Comparison of ENCODE assay signal across 8 cellular contexts in genomic region chr17:7262192-7263070, GRCh38. TPM values are rescaled to one million over a fixed set of nuclear protein-coding genes. Genes with fewer than 3 reads are reported as not detected.
DNase-seq lines count a peak whose midpoint lies in the region; ATAC-seq and TF ChIP-seq lines count a peak whose summit lies in the region.

CLDN7 (minus strand) TSS chr17:7262478; CDS start chr17:7262043, 435 bp downstream.

- H3K27me3 Mint-ChIP-seq in activated naive CD8-positive, alpha-beta T cell treated with anti-CD3 and anti-CD28 coated beads, Interleukin-2, amount 50 U/mL, for 24 hours, result peaks cover 21% of the 10 kb centered on the region

- H3K36me3 ChIP-seq in A673 (ENCODE audit: insufficient read depth, low read length, poor library complexity, severe bottlenecking) (peaks cover 9% of the 10 kb centered on the region), HUES48 (ENCODE audit: control insufficient read depth, insufficient read depth, low read length) (peaks cover 22% of the 10 kb centered on the region), thymus (ENCODE audit: control insufficient read depth, insufficient read depth) (peaks cover 25% of the 10 kb centered on the region)

- DNase-seq in A673 (ENCODE audit: low spot score) (no peak), left colon (peak; percentile 92 to 96)
- DNase-seq in activated naive CD8-positive, alpha-beta T cell treated with anti-CD3 and anti-CD28 coated beads, Interleukin-2, amount 50 U/mL, for 24 hours, result no peak

- H3K27me3 ChIP-seq in A673 (replicated peaks; ENCODE audit: insufficient read depth, low read depth, low read length, poor library complexity), result no peaks in the 10 kb centered on the region
- no peaks in the 10 kb centered on the region for H3K27me3 ChIP-seq in HUES48 (ENCODE audit: control insufficient read depth, insufficient read depth, low read length)
- peaks cover 39% of the 10 kb centered on the region for H3K27me3 ChIP-seq in thymus (ENCODE audit: control insufficient read depth, insufficient read depth)

- no peak for TF ChIP-seq CTCF in A673 (conservative IDR thresholded peaks at IDR 0.05; ENCODE audit: low read depth, low read length)

- peak within 1 kb of the TSS; percentile 69 for H3K4me3 Mint-ChIP-seq in activated naive CD8-positive, alpha-beta T cell treated with anti-CD3 and anti-CD28 coated beads, Interleukin-2, amount 50 U/mL, for 24 hours

- no TSS peak for BruUV-seq in A673 (replicated peaks; lab: Mats Ljungman, UMichigan)

- 10% methylated on average over 71 of the region's 71 CpGs for WGBS in thymus

- H3K4me3 ChIP-seq in A673 (ENCODE audit: low read depth, low read length, poor library complexity, severe bottlenecking) (peak within 1 kb of the TSS; percentile 17), HUES48 (ENCODE audit: low read depth, low read length) (peak within 1 kb of the TSS; percentile 91), thymus (ENCODE audit: low read length) (peak within 1 kb of the TSS; percentile 45)

- H3K27ac ChIP-seq in A673 (ENCODE audit: low read depth, low read length, poor library complexity, severe bottlenecking) (no peak within 1 kb of the TSS), HUES48 (ENCODE audit: low read depth, low read length) (peak within 1 kb of the TSS; percentile 89), thymus (ENCODE audit: low read depth) (peak within 1 kb of the TSS; percentile 60)

- POLR2A ChIA-PET in A673 (lab: Charles Lee; ENCODE audit: low non-redundant PET), result no interaction called here

- peak within 1 kb of the TSS; percentile 99 for H3K9ac ChIP-seq in HUES48 (ENCODE audit: low read depth, low read length)

- no peaks in the 10 kb centered on the region for H3K9me3 ChIP-seq in A673 (ENCODE audit: low read depth, low read length, poor library complexity, severe bottlenecking)
- H3K9me3 ChIP-seq in HUES48 (ENCODE audit: control insufficient read depth, insufficient read depth, low read length), result no peaks in the 10 kb centered on the region
- no peaks in the 10 kb centered on the region for H3K9me3 ChIP-seq in thymus (ENCODE audit: control insufficient read depth)

- intact Hi-C loops in A673 (cut with micrococcal nuclease; ENCODE audit: unreplicated experiment), result no loop called here
- intact Hi-C loops in left colon (cut with DNase I, micrococcal nuclease), result no loop called here

- peak within 1 kb of the TSS; percentile 54 for H3K27ac Mint-ChIP-seq in activated naive CD8-positive, alpha-beta T cell treated with anti-CD3 and anti-CD28 coated beads, Interleukin-2, amount 50 U/mL, for 24 hours

- H3K4me1 ChIP-seq in A673 (ENCODE audit: insufficient read depth, low read length, poor library complexity, severe bottlenecking), result peaks cover 16% of the 10 kb centered on the region
- peaks cover 14% of the 10 kb centered on the region; the same call in 1 of the 2 replicates for H3K4me1 ChIP-seq in HUES48 (ENCODE audit: control insufficient read depth, insufficient read depth, low read length)
- H3K4me1 ChIP-seq in thymus (ENCODE audit: control insufficient read depth, insufficient read depth, low read length), result peaks cover 15% of the 10 kb centered on the region

- peak; percentile 6 for ATAC-seq in activated naive CD8-positive, alpha-beta T cell treated with anti-CD3 and anti-CD28 coated beads, Interleukin-2, amount 50 U/mL, for 24 hours
- ATAC-seq in left colon (peak; percentile 56), GM18870 (IDR thresholded peaks at IDR 0.05; ENCODE audit: unreplicated experiment) (no peak), HG02798 (IDR thresholded peaks at IDR 0.05; ENCODE audit: poor library complexity, unreplicated experiment) (no peak), GM18511 (IDR thresholded peaks at IDR 0.05; ENCODE audit: unreplicated experiment) (no peak)

- peaks cover 36% of the 10 kb centered on the region for H3K4me1 Mint-ChIP-seq in activated naive CD8-positive, alpha-beta T cell treated with anti-CD3 and anti-CD28 coated beads, Interleukin-2, amount 50 U/mL, for 24 hours

- no peaks in the 10 kb centered on the region for H3K9me3 Mint-ChIP-seq in activated naive CD8-positive, alpha-beta T cell treated with anti-CD3 and anti-CD28 coated beads, Interleukin-2, amount 50 U/mL, for 24 hours

- CTCF ChIA-PET in A673 (lab: Charles Lee), result no interaction called here

- H3K36me3 Mint-ChIP-seq in activated naive CD8-positive, alpha-beta T cell treated with anti-CD3 and anti-CD28 coated beads, Interleukin-2, amount 50 U/mL, for 24 hours (ENCODE audit: low read depth), result peaks cover 8% of the 10 kb centered on the region

RNA-seq across cellular contexts. Expression of gene CLDN7, which starts in this region (rescaled TPM):
- total RNA-seq in A673 (2021) (0.55 TPM in 1 of 2 replicates, not detected in the other), left colon (1,000 to 10,000 TPM in 1 of 2 donors, 100 to 1,000 TPM in 1; 997 to 1,004 TPM)
- 34.9 TPM for polyA plus RNA-seq in thymus

Comparison
In these comparisons a context has a peak if more than half of its experiments do, and no peak if none do; other contexts are left out.
1. RNA of gene CLDN7 (total RNA-seq): 997 to 1,004 TPM in left colon; 0.55 TPM in A673; every median in the first group is over 100 times any median in the second.
2. DNase-seq: peak in left colon (2 of 2); none in A673 (single experiment) and activated naive CD8-positive, alpha-beta T cell treated with anti-CD3 and anti-CD28 coated beads, Interleukin-2, amount 50 U/mL, for 24 hours (single experiment).
3. H3K4me3 ChIP-seq: peak in every context shown above with its lines; median percentile 91 in HUES48; 45 in thymus; 17 in A673.
4. ATAC-seq: peak in activated naive CD8-positive, alpha-beta T cell treated with anti-CD3 and anti-CD28 coated beads, Interleukin-2, amount 50 U/mL, for 24 hours (single experiment) and left colon (single experiment); none in GM18870 (single experiment), HG02798 (single experiment) and GM18511 (single experiment).